1 cellular context compared by ENCODE assay signal in genomic region chr22:37686002-37686982, GRCh38.
A peak's percentile ranks its signal among the peaks of the same experiment; 100 is the strongest.
TF ChIP-seq lines count a peak whose summit lies in the region.

Gene NOL12, plus strand, starts transcription at chr22:37686343. Its CDS starts 50 bp downstream, at chr22:37686393.

TF ChIP-seq in HepG2, 621 proteins besides CTCF, POLR2A, EP300 and RAD21 (continued from another document and continues in another):
- TF ChIP-seq KIAA2018 (CRISPR knock-in tag; IDR thresholded peaks at IDR 0.05; ENCODE audit: borderline replicate concordance) (no peak), MXI1 (IDR thresholded peaks at IDR 0.05; ENCODE audit: borderline replicate concordance, low read depth, low read length) (peak; percentile 76; the same call in 2 of the 3 replicates), ZNF577 (CRISPR knock-in tag; IDR thresholded peaks at IDR 0.05; ENCODE audit: borderline replicate concordance, low read depth) (no peak), ZFP36L1 (CRISPR knock-in tag; IDR thresholded peaks at IDR 0.05) (no peak), HIVEP1 (CRISPR knock-in tag; IDR thresholded peaks at IDR 0.05) (no peak), CBX5 (CRISPR knock-in tag; IDR thresholded peaks at IDR 0.05; ENCODE audit: borderline replicate concordance) (peak; percentile 56; the same call in 1 of the 2 replicates), ZNF597 (CRISPR knock-in tag; IDR thresholded peaks at IDR 0.05) (no peak), XRCC5 (optimal IDR thresholded peaks at IDR 0.05; ENCODE audit: low read length) (peak; percentile 97), YEATS4 (CRISPR knock-in tag; IDR thresholded peaks at IDR 0.05; ENCODE audit: borderline replicate concordance) (peak; percentile 92), NPAS2 (CRISPR knock-in tag; IDR thresholded peaks at IDR 0.05; ENCODE audit: borderline replicate concordance) (no peak), CBFB (CRISPR knock-in tag; IDR thresholded peaks at IDR 0.05) (peak; percentile 83), HBP1 (CRISPR knock-in tag; IDR thresholded peaks at IDR 0.05; ENCODE audit: low read depth) (peak; percentile 91; the same call in 1 of the 2 replicates), IKZF1 (IDR thresholded peaks at IDR 0.05) (no peak), ZBTB8A (CRISPR knock-in tag; IDR thresholded peaks at IDR 0.05; ENCODE audit: borderline replicate concordance, low read depth) (no peak), FOXP1 (IDR thresholded peaks at IDR 0.05) (no peak), FOXP1 (CRISPR knock-in tag; IDR thresholded peaks at IDR 0.05) (0 out of 2 replicates have a peak, but pooled peaks have one; percentile 25), NAIF1 (CRISPR knock-in tag; IDR thresholded peaks at IDR 0.05; ENCODE audit: borderline replicate concordance) (peak; percentile 30; the same call in 1 of the 2 replicates), SATB2 (CRISPR knock-in tag; IDR thresholded peaks at IDR 0.05) (no peak), TARDBP (CRISPR knock-in tag; IDR thresholded peaks at IDR 0.05) (peak; percentile 81), FOSL1 (CRISPR knock-in tag; IDR thresholded peaks at IDR 0.05; ENCODE audit: borderline replicate concordance) (0 out of 2 replicates have a peak, but pooled peaks have one; percentile 9), CAMTA2 (CRISPR knock-in tag; IDR thresholded peaks at IDR 0.05; ENCODE audit: borderline replicate concordance) (no peak; the same call in 1 of the 2 replicates), ZNF510 (CRISPR knock-in tag; IDR thresholded peaks at IDR 0.05; ENCODE audit: low read depth) (no peak), ZIK1 (CRISPR knock-in tag; IDR thresholded peaks at IDR 0.05; ENCODE audit: borderline replicate concordance, low read depth) (peak; percentile 46; the same call in 1 of the 2 replicates), DMTF1 (CRISPR knock-in tag; IDR thresholded peaks at IDR 0.05) (no peak), ZNF280D (CRISPR knock-in tag; IDR thresholded peaks at IDR 0.05) (peak; percentile 47; the same call in 1 of the 2 replicates), ZBTB38 (CRISPR knock-in tag; IDR thresholded peaks at IDR 0.05) (peak; percentile 85), ZHX1 (CRISPR knock-in tag; IDR thresholded peaks at IDR 0.05; ENCODE audit: low read depth) (no peak), ATF3 (CRISPR knock-in tag; IDR thresholded peaks at IDR 0.05) (peak; percentile 31; the same call in 1 of the 2 replicates), ZNF589 (CRISPR knock-in tag; conservative IDR thresholded peaks at IDR 0.05) (no peak; the same call in 1 of the 2 replicates), ATRX (CRISPR knock-in tag; IDR thresholded peaks at IDR 0.05; ENCODE audit: borderline replicate concordance) (no peak), HDAC2 (CRISPR knock-in tag; IDR thresholded peaks at IDR 0.05) (peak; percentile 83), CCAR2 (optimal IDR thresholded peaks at IDR 0.05; ENCODE audit: low read depth, low read length) (no peak), PCBP1 (IDR thresholded peaks at IDR 0.05; ENCODE audit: borderline replicate concordance, low read depth, low read length) (0 out of 2 replicates have a peak, but pooled peaks have one; percentile 63)
